In the genomic region with DNA sequence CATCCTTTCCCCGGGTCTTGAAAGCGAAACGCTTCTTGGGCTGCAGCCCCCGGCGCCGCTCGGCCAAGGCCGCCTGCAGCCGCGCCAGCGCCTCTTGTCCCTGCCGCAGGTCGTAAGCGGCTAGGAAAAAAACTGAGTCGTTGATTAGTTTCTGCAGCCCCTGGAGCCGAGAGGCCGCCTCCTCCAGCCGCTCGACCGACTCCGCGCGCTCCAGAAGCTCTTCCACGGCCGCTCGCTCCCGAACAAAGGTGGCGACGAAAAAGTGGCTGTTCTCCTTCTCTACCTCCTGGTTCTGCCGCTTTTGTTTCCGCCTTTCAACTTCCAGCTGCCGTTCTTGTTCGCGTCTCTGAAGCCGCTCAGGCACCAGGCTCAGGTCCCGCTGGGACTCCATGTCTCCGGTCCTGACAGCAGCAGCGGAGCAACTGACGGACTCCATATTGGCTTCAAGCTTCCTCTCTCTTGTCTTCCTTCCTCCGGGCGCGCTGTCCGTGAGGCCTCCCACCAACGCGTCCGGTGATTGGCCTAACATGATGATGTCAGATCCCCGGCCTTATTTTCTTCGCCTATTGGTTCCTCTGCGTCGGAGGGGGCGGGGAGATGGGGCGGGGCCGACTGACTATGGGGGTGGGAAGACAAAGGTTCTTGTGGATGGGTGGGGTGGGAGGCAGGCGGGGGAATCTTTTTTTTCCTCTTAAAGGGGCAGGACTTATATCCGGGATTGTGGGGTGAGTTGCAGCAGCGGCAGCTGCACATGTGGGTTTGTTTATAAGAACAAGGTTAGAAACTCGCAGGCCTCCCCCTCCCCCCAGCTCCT, we compare ENCODE assay signal across 8 cellular contexts. TPM values are rescaled to one million over a fixed set of nuclear protein-coding genes. Genes with fewer than 3 reads are reported as not detected.
A peak's percentile ranks its signal among the peaks of the same experiment; 100 is the strongest.
DNase-seq lines count a peak whose midpoint lies in the region; TF ChIP-seq lines count a peak whose summit lies in the region.

A gene with protein sequence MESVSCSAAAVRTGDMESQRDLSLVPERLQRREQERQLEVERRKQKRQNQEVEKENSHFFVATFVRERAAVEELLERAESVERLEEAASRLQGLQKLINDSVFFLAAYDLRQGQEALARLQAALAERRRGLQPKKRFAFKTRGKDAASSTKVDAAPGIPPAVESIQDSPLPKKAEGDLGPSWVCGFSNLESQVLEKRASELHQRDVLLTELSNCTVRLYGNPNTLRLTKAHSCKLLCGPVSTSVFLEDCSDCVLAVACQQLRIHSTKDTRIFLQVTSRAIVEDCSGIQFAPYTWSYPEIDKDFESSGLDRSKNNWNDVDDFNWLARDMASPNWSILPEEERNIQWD (minus strand): TSS at position 466 of the 814 bp plus-strand sequence. CDS start 30 bp downstream, at position 436.

- H3K9me2 ChIP-seq in MM.1S (replicated peaks; ENCODE audit: insufficient read depth, low read length) = no peaks in the 10 kb centered on the region

- no peaks in the 10 kb centered on the region for H3K36me3 ChIP-seq in HAP-1 (replicated peaks)
- H3K36me3 ChIP-seq in MM.1S (replicated peaks; ENCODE audit: insufficient read depth, low read length) = no peaks in the 10 kb centered on the region

- DNase-seq in G401 (ENCODE audit: low spot score) (peak; percentile 99), HAP-1 (ENCODE audit: low spot score in 2 of 2) (peak; percentile 96 to 100), MM.1S (peak; percentile 97), SHP77 treated with DMSO at 0.1 percent for 48 hours (lab: John Stamatoyannopoulos, UW) (peak; percentile 92), activated gamma-delta T cell treated with Interleukin-2 at 50 U/mL for 16 hours (peak; percentile 92), fibroblast of villous mesenchyme (ENCODE audit: low read depth) (peak; percentile 99), nephron progenitor cell (peak; percentile 89)

- peak within 1 kb of the TSS; percentile 86 for H3K27ac ChIP-seq in MM.1S (ENCODE audit: low read length)

- H3K4me2 ChIP-seq in MM.1S (ENCODE audit: low read depth, low read length) = peak within 1 kb of the TSS; percentile 92

- H3K27me3 Mint-ChIP-seq in nephron progenitor cell (ENCODE audit: low read depth, poor library complexity) = peaks cover 6% of the 10 kb centered on the region
- no peaks in the 10 kb centered on the region for H3K27me3 Mint-ChIP-seq in stimulated activated naive CD8-positive, alpha-beta T cell treated with anti-CD3 and anti-CD28 coated beads, Interleukin-15, Interleukin-2, amounts not matched to agents 100 ng/mL and 50 ng/mL, for 24 hours

- peaks cover 9% of the 10 kb centered on the region for H3K36me3 Mint-ChIP-seq in nephron progenitor cell (ENCODE audit: low read depth)
- peaks cover 18% of the 10 kb centered on the region for H3K36me3 Mint-ChIP-seq in stimulated activated naive CD8-positive, alpha-beta T cell treated with anti-CD3 and anti-CD28 coated beads, Interleukin-15, Interleukin-2, amounts not matched to agents 100 ng/mL and 50 ng/mL, for 24 hours (ENCODE audit: low read depth)

- H3K9me3 Mint-ChIP-seq in nephron progenitor cell = no peaks in the 10 kb centered on the region
- H3K9me3 Mint-ChIP-seq in stimulated activated naive CD8-positive, alpha-beta T cell treated with anti-CD3 and anti-CD28 coated beads, Interleukin-15, Interleukin-2, amounts not matched to agents 100 ng/mL and 50 ng/mL, for 24 hours = no peaks in the 10 kb centered on the region

- no peak for TF ChIP-seq CTCF in MM.1S (IDR thresholded peaks at IDR 0.05; ENCODE audit: low read length)
- no peak for TF ChIP-seq CTCF in fibroblast of villous mesenchyme (IDR thresholded peaks at IDR 0.05; ENCODE audit: insufficient read depth, low read depth, low read length)
- TF ChIP-seq CTCF in nephron progenitor cell (IDR thresholded peaks at IDR 0.05) = no peak

- in situ Hi-C loops in G401 (cut with HindIII; ENCODE audit: low sequenced_read_pairs) (no loop called here), HAP-1 (cut with MboI; ENCODE audit: low sequenced_read_pairs) (loop anchor here (25.0 kb wide), 1 partner anchor 141 kb away; the partner anchor contains the start of gene RPL7L1)

- peak within 1 kb of the TSS; percentile 99 for H3K27ac Mint-ChIP-seq in nephron progenitor cell
- H3K27ac Mint-ChIP-seq in stimulated activated naive CD8-positive, alpha-beta T cell treated with anti-CD3 and anti-CD28 coated beads, Interleukin-15, Interleukin-2, amounts not matched to agents 100 ng/mL and 50 ng/mL, for 24 hours = peak within 1 kb of the TSS; percentile 96

- H3F3A ChIP-seq in MM.1S (ENCODE audit: insufficient read depth, low read length) = peaks cover 14% of the 10 kb centered on the region

- peaks cover 28% of the 10 kb centered on the region for H3K79me2 ChIP-seq in MM.1S (ENCODE audit: low read length)

- H3K4me1 ChIP-seq in HAP-1 (peaks cover 18% of the 10 kb centered on the region), MM.1S (ENCODE audit: low read length) (no peaks in the 10 kb centered on the region)

- peak within 1 kb of the TSS; percentile 96 for H3K4me3 ChIP-seq in HAP-1
- H3K4me3 ChIP-seq in MM.1S (ENCODE audit: low read length) = peak within 1 kb of the TSS; percentile 90
- peak within 1 kb of the TSS; percentile 100 for H3K4me3 ChIP-seq in fibroblast of villous mesenchyme (ENCODE audit: low read depth, low read length)

- peak within 1 kb of the TSS; percentile 99 for H3K4me3 Mint-ChIP-seq in nephron progenitor cell
- H3K4me3 Mint-ChIP-seq in stimulated activated naive CD8-positive, alpha-beta T cell treated with anti-CD3 and anti-CD28 coated beads, Interleukin-15, Interleukin-2, amounts not matched to agents 100 ng/mL and 50 ng/mL, for 24 hours = peak within 1 kb of the TSS; percentile 94

- peak within 1 kb of the TSS; percentile 98 for H3K9ac ChIP-seq in MM.1S (ENCODE audit: low read length)

- H4K20me1 ChIP-seq in MM.1S (ENCODE audit: insufficient read depth, low read length) = no peaks in the 10 kb centered on the region

- peak within 1 kb of the TSS; percentile 67 for H2AFZ ChIP-seq in MM.1S (ENCODE audit: low read length)

- H3K4me1 Mint-ChIP-seq in nephron progenitor cell = peaks cover 48% of the 10 kb centered on the region
- peaks cover 37% of the 10 kb centered on the region for H3K4me1 Mint-ChIP-seq in stimulated activated naive CD8-positive, alpha-beta T cell treated with anti-CD3 and anti-CD28 coated beads, Interleukin-15, Interleukin-2, amounts not matched to agents 100 ng/mL and 50 ng/mL, for 24 hours (ENCODE audit: low read depth)

- H3K9me3 ChIP-seq in HAP-1 (no peaks in the 10 kb centered on the region), MM.1S (replicated peaks; ENCODE audit: insufficient read depth, low read length) (no peaks in the 10 kb centered on the region)

- no peaks in the 10 kb centered on the region for H3K27me3 ChIP-seq in HAP-1 (ENCODE audit: low read depth)
- no peaks in the 10 kb centered on the region for H3K27me3 ChIP-seq in MM.1S (replicated peaks; ENCODE audit: insufficient read depth, low read length)

RNA-seq across cellular contexts. Expression of the gene that starts here (rescaled TPM):
- 57.7 and 73.2 TPM in 2 replicates for total RNA-seq in G401 (2014; rRNA removed; shearing (Covaris generic))
- 38.7 and 42.3 TPM in 2 replicates for total RNA-seq in fibroblast of villous mesenchyme

Comparison
In these comparisons a context has a peak if more than half of its experiments do, and no peak if none do; other contexts are left out.
1. Peak in every context shown above with its lines: DNase-seq, H3K4me3 ChIP-seq and H3K27ac ChIP-seq.